Comparison of ENCODE assay signal across 1 cellular context in genomic region chr10:27742195-27742925, GRCh38.
A peak's percentile ranks its signal among the peaks of the same experiment; 100 is the strongest.
TF ChIP-seq lines count a peak whose summit lies in the region.

No MANE protein-coding gene starts in this region.

TF ChIP-seq in GM12878, 131 proteins besides CTCF, POLR2A, EP300 and RAD21 (continued from another document and continues in another):
- TF ChIP-seq E4F1 (IDR thresholded peaks at IDR 0.05; ENCODE audit: borderline replicate concordance, partially characterized antibody) (no peak), KLF5 (IDR thresholded peaks at IDR 0.05; ENCODE audit: partially characterized antibody) (no peak), MLLT1 (IDR thresholded peaks at IDR 0.05) (no peak), MAX (IDR thresholded peaks at IDR 0.05; ENCODE audit: low read depth, low read length) (no peak), KDM1A (IDR thresholded peaks at IDR 0.05; ENCODE audit: borderline replicate concordance) (no peak), NFYA (IDR thresholded peaks at IDR 0.05; ENCODE audit: borderline replicate concordance, low read depth, low read length) (no peak), SKIL (IDR thresholded peaks at IDR 0.05; ENCODE audit: low read depth, poor library complexity, severe bottlenecking) (no peak), ZBTB11 (CRISPR knock-in tag; IDR thresholded peaks at IDR 0.05) (no peak), CEBPZ (IDR thresholded peaks at IDR 0.05; ENCODE audit: low read depth, low read length) (no peak), TBL1XR1 (IDR thresholded peaks at IDR 0.05; ENCODE audit: low read depth, low read length) (no peak), PBX3 (IDR thresholded peaks at IDR 0.05; ENCODE audit: insufficient replicate concordance, low read depth, low read length) (no peak), DPF2 (IDR thresholded peaks at IDR 0.05) (no peak), IKZF1 (conservative IDR thresholded peaks at IDR 0.05) (0 out of 2 replicates have a peak, but pooled peaks have one; percentile 17), REST (IDR thresholded peaks at IDR 0.05; ENCODE audit: low read depth, low read length) (no peak), CUX1 (IDR thresholded peaks at IDR 0.05; ENCODE audit: insufficient replicate concordance, low read depth, low read length) (no peak), HCFC1 (IDR thresholded peaks at IDR 0.05; ENCODE audit: low read length) (no peak), MYB (IDR thresholded peaks at IDR 0.05; ENCODE audit: borderline replicate concordance, low read depth, low read length) (no peak), MEF2B (IDR thresholded peaks at IDR 0.05; ENCODE audit: partially characterized antibody, poor library complexity, severe bottlenecking) (no peak), RAD51 (IDR thresholded peaks at IDR 0.05) (no peak), ZNF217 (IDR thresholded peaks at IDR 0.05) (no peak), SREBF2 (IDR thresholded peaks at IDR 0.05; ENCODE audit: low read length) (no peak), TCF12 (IDR thresholded peaks at IDR 0.05; ENCODE audit: low read depth, low read length) (peak; percentile 71; the same call in 1 of the 2 replicates), NFIC (IDR thresholded peaks at IDR 0.05; ENCODE audit: low read depth, low read length) (peak; percentile 38; the same call in 1 of the 2 replicates), KAT2A (conservative IDR thresholded peaks at IDR 0.05; ENCODE audit: control insufficient read depth, low read depth, low read length) (no peak), ZBED1 (IDR thresholded peaks at IDR 0.05; ENCODE audit: borderline replicate concordance) (no peak), NFXL1 (IDR thresholded peaks at IDR 0.05; ENCODE audit: borderline replicate concordance) (no peak), EED (IDR thresholded peaks at IDR 0.05; ENCODE audit: low read depth) (peak; percentile 70), RCOR1 (conservative IDR thresholded peaks at IDR 0.05; ENCODE audit: low read depth, low read length) (0 out of 2 replicates have a peak, but pooled peaks have one; percentile 70), CREM (IDR thresholded peaks at IDR 0.05; ENCODE audit: low read depth) (peak; percentile 73), SP1 (IDR thresholded peaks at IDR 0.05; ENCODE audit: low read depth, low read length) (no peak), BMI1 (IDR thresholded peaks at IDR 0.05; ENCODE audit: borderline replicate concordance) (no peak), SUZ12 (IDR thresholded peaks at IDR 0.05; ENCODE audit: unreplicated experiment) (no peak), SREBF1 (IDR thresholded peaks at IDR 0.05; ENCODE audit: low read length) (no peak), STAT1 (conservative IDR thresholded peaks at IDR 0.05) (no peak)
